ENCODE assay signal across 1 cellular context in the genomic region with DNA sequence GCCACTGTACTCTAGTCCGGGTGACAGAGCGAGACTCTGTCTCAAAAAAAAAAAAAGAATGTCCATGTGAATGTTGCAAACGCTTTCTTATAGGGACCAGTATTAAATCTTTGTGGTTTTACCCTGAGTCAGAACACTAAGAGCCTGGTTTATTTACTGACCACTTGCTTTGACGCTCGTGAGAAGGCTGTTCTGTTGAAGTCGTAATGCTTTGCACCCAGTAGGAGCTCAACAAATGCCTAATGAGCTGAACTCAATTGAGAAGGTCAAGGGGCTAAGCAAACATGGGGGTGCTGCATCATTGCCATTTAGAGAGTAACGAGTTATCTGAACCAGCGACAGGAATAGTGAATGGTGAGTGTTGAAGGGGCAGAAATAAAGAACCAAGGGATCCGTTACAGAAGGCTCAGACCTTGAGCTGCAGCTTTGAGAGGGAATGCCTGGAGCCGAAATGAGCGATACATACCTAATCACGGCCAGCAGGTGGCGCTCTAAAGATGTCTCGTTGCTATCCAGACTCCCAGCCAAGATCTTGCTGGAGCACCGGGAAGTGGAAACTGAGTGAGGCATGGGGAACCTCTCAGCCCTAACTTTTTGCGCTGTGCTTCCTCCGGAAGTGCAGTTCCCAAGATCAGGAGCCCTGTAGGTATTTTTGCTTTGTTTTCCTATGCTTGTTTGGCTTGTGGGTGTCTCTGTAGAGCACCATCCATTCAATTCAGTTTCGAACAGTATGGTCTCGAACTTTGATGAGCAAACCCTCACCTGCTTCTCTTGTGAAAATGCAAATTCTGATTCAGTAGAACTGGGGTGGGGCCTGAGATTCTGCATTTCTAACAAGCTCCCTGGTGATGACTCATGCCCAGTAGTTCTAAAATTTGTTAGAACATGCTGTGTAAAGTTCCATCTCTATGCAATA.
TF ChIP-seq lines count a peak whose summit lies in the region.

No MANE protein-coding gene starts in this region.

TF ChIP-seq in HepG2, 621 proteins besides CTCF, POLR2A, EP300 and RAD21 (continued from another document and continues in another):
- TF ChIP-seq, protein P1, sequence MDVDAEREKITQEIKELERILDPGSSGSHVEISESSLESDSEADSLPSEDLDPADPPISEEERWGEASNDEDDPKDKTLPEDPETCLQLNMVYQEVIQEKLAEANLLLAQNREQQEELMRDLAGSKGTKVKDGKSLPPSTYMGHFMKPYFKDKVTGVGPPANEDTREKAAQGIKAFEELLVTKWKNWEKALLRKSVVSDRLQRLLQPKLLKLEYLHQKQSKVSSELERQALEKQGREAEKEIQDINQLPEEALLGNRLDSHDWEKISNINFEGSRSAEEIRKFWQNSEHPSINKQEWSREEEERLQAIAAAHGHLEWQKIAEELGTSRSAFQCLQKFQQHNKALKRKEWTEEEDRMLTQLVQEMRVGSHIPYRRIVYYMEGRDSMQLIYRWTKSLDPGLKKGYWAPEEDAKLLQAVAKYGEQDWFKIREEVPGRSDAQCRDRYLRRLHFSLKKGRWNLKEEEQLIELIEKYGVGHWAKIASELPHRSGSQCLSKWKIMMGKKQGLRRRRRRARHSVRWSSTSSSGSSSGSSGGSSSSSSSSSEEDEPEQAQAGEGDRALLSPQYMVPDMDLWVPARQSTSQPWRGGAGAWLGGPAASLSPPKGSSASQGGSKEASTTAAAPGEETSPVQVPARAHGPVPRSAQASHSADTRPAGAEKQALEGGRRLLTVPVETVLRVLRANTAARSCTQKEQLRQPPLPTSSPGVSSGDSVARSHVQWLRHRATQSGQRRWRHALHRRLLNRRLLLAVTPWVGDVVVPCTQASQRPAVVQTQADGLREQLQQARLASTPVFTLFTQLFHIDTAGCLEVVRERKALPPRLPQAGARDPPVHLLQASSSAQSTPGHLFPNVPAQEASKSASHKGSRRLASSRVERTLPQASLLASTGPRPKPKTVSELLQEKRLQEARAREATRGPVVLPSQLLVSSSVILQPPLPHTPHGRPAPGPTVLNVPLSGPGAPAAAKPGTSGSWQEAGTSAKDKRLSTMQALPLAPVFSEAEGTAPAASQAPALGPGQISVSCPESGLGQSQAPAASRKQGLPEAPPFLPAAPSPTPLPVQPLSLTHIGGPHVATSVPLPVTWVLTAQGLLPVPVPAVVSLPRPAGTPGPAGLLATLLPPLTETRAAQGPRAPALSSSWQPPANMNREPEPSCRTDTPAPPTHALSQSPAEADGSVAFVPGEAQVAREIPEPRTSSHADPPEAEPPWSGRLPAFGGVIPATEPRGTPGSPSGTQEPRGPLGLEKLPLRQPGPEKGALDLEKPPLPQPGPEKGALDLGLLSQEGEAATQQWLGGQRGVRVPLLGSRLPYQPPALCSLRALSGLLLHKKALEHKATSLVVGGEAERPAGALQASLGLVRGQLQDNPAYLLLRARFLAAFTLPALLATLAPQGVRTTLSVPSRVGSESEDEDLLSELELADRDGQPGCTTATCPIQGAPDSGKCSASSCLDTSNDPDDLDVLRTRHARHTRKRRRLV (CRISPR knock-in tag; IDR thresholded peaks at IDR 0.05) = no peak
- TF ChIP-seq, protein P2, sequence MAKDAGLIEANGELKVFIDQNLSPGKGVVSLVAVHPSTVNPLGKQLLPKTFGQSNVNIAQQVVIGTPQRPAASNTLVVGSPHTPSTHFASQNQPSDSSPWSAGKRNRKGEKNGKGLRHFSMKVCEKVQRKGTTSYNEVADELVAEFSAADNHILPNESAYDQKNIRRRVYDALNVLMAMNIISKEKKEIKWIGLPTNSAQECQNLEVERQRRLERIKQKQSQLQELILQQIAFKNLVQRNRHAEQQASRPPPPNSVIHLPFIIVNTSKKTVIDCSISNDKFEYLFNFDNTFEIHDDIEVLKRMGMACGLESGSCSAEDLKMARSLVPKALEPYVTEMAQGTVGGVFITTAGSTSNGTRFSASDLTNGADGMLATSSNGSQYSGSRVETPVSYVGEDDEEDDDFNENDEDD (CRISPR knock-in tag; IDR thresholded peaks at IDR 0.05; ENCODE audit: borderline replicate concordance) = no peak
- no peak for TF ChIP-seq MTA1 (CRISPR knock-in tag; IDR thresholded peaks at IDR 0.05; ENCODE audit: borderline replicate concordance)
- TF ChIP-seq ZSCAN29 (CRISPR knock-in tag; conservative IDR thresholded peaks at IDR 0.05) = no peak
- TF ChIP-seq, protein P3, sequence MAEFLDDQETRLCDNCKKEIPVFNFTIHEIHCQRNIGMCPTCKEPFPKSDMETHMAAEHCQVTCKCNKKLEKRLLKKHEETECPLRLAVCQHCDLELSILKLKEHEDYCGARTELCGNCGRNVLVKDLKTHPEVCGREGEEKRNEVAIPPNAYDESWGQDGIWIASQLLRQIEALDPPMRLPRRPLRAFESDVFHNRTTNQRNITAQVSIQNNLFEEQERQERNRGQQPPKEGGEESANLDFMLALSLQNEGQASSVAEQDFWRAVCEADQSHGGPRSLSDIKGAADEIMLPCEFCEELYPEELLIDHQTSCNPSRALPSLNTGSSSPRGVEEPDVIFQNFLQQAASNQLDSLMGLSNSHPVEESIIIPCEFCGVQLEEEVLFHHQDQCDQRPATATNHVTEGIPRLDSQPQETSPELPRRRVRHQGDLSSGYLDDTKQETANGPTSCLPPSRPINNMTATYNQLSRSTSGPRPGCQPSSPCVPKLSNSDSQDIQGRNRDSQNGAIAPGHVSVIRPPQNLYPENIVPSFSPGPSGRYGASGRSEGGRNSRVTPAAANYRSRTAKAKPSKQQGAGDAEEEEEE (CRISPR knock-in tag; IDR thresholded peaks at IDR 0.05; ENCODE audit: borderline replicate concordance) = peak; percentile 62; the same call in 1 of the 2 replicates
- TF ChIP-seq, protein P4, sequence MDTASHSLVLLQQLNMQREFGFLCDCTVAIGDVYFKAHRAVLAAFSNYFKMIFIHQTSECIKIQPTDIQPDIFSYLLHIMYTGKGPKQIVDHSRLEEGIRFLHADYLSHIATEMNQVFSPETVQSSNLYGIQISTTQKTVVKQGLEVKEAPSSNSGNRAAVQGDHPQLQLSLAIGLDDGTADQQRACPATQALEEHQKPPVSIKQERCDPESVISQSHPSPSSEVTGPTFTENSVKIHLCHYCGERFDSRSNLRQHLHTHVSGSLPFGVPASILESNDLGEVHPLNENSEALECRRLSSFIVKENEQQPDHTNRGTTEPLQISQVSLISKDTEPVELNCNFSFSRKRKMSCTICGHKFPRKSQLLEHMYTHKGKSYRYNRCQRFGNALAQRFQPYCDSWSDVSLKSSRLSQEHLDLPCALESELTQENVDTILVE (CRISPR knock-in tag; IDR thresholded peaks at IDR 0.05) = peak; percentile 70; the same call in 1 of the 2 replicates
- TF ChIP-seq, protein P5, sequence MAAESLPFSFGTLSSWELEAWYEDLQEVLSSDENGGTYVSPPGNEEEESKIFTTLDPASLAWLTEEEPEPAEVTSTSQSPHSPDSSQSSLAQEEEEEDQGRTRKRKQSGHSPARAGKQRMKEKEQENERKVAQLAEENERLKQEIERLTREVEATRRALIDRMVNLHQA (CRISPR knock-in tag; IDR thresholded peaks at IDR 0.05) = no peak
- no peak for TF ChIP-seq ZNF83 (CRISPR knock-in tag; IDR thresholded peaks at IDR 0.05; ENCODE audit: borderline replicate concordance)
- TF ChIP-seq, protein P6, sequence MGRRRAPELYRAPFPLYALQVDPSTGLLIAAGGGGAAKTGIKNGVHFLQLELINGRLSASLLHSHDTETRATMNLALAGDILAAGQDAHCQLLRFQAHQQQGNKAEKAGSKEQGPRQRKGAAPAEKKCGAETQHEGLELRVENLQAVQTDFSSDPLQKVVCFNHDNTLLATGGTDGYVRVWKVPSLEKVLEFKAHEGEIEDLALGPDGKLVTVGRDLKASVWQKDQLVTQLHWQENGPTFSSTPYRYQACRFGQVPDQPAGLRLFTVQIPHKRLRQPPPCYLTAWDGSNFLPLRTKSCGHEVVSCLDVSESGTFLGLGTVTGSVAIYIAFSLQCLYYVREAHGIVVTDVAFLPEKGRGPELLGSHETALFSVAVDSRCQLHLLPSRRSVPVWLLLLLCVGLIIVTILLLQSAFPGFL (CRISPR knock-in tag; IDR thresholded peaks at IDR 0.05) = no peak
- TF ChIP-seq ZNF883 (CRISPR knock-in tag; IDR thresholded peaks at IDR 0.05; ENCODE audit: not compliant biosample characterization) = no peak
- no peak for TF ChIP-seq ZNF550 (CRISPR knock-in tag; IDR thresholded peaks at IDR 0.05; ENCODE audit: borderline replicate concordance)
- no peak for TF ChIP-seq SP2 (CRISPR knock-in tag; IDR thresholded peaks at IDR 0.05)
- TF ChIP-seq ZFY (CRISPR knock-in tag; IDR thresholded peaks at IDR 0.05) = no peak; the same call in 1 of the 2 replicates
- no peak for TF ChIP-seq ARHGAP35 (CRISPR knock-in tag; IDR thresholded peaks at IDR 0.05; ENCODE audit: borderline replicate concordance)
- TF ChIP-seq ZNF720 (CRISPR knock-in tag; IDR thresholded peaks at IDR 0.05) = no peak
- no peak for TF ChIP-seq PRPF4 (IDR thresholded peaks at IDR 0.05; ENCODE audit: low read depth, low read length, poor library complexity, severe bottlenecking)
- no peak for TF ChIP-seq ZNF367 (CRISPR knock-in tag; IDR thresholded peaks at IDR 0.05; ENCODE audit: borderline replicate concordance)
- 0 out of 2 replicates have a peak, but pooled peaks have one; percentile 43 for TF ChIP-seq HMG20A (CRISPR knock-in tag; IDR thresholded peaks at IDR 0.05; ENCODE audit: borderline replicate concordance)
- TF ChIP-seq, protein P7, sequence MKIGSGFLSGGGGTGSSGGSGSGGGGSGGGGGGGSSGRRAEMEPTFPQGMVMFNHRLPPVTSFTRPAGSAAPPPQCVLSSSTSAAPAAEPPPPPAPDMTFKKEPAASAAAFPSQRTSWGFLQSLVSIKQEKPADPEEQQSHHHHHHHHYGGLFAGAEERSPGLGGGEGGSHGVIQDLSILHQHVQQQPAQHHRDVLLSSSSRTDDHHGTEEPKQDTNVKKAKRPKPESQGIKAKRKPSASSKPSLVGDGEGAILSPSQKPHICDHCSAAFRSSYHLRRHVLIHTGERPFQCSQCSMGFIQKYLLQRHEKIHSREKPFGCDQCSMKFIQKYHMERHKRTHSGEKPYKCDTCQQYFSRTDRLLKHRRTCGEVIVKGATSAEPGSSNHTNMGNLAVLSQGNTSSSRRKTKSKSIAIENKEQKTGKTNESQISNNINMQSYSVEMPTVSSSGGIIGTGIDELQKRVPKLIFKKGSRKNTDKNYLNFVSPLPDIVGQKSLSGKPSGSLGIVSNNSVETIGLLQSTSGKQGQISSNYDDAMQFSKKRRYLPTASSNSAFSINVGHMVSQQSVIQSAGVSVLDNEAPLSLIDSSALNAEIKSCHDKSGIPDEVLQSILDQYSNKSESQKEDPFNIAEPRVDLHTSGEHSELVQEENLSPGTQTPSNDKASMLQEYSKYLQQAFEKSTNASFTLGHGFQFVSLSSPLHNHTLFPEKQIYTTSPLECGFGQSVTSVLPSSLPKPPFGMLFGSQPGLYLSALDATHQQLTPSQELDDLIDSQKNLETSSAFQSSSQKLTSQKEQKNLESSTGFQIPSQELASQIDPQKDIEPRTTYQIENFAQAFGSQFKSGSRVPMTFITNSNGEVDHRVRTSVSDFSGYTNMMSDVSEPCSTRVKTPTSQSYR (CRISPR knock-in tag; IDR thresholded peaks at IDR 0.05; ENCODE audit: borderline replicate concordance) = no peak
- TF ChIP-seq, protein P8, sequence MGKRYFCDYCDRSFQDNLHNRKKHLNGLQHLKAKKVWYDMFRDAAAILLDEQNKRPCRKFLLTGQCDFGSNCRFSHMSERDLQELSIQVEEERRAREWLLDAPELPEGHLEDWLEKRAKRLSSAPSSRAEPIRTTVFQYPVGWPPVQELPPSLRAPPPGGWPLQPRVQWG (CRISPR knock-in tag; IDR thresholded peaks at IDR 0.05; ENCODE audit: borderline replicate concordance, low read depth) = no peak
- peak; percentile 30; the same call in 1 of the 2 replicates for TF ChIP-seq MIER3 (CRISPR knock-in tag; IDR thresholded peaks at IDR 0.05; ENCODE audit: borderline replicate concordance)
- TF ChIP-seq ZNF451 (CRISPR knock-in tag; IDR thresholded peaks at IDR 0.05) = no peak
- no peak for TF ChIP-seq ZNF460 (CRISPR knock-in tag; IDR thresholded peaks at IDR 0.05; ENCODE audit: borderline replicate concordance)
- no peak for TF ChIP-seq ZNF446 (CRISPR knock-in tag; IDR thresholded peaks at IDR 0.05)
- TF ChIP-seq ZNF792 (CRISPR knock-in tag; IDR thresholded peaks at IDR 0.05) = no peak
- TF ChIP-seq TEAD3 (CRISPR knock-in tag; optimal IDR thresholded peaks at IDR 0.05; ENCODE audit: borderline replicate concordance) = peak; percentile 88
- no peak for TF ChIP-seq ZNF530 (CRISPR knock-in tag; IDR thresholded peaks at IDR 0.05; ENCODE audit: low read depth)
- TF ChIP-seq ZFX (CRISPR knock-in tag; IDR thresholded peaks at IDR 0.05; ENCODE audit: low read depth) = no peak
- no peak for TF ChIP-seq CHD4 (IDR thresholded peaks at IDR 0.05; ENCODE audit: borderline replicate concordance, low read length)
- TF ChIP-seq, protein P9, sequence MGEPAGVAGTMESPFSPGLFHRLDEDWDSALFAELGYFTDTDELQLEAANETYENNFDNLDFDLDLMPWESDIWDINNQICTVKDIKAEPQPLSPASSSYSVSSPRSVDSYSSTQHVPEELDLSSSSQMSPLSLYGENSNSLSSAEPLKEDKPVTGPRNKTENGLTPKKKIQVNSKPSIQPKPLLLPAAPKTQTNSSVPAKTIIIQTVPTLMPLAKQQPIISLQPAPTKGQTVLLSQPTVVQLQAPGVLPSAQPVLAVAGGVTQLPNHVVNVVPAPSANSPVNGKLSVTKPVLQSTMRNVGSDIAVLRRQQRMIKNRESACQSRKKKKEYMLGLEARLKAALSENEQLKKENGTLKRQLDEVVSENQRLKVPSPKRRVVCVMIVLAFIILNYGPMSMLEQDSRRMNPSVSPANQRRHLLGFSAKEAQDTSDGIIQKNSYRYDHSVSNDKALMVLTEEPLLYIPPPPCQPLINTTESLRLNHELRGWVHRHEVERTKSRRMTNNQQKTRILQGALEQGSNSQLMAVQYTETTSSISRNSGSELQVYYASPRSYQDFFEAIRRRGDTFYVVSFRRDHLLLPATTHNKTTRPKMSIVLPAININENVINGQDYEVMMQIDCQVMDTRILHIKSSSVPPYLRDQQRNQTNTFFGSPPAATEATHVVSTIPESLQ (CRISPR knock-in tag; conservative IDR thresholded peaks at IDR 0.05) = no peak
- TF ChIP-seq ZNF777 (CRISPR knock-in tag; IDR thresholded peaks at IDR 0.05) = no peak
- TF ChIP-seq, protein P10, sequence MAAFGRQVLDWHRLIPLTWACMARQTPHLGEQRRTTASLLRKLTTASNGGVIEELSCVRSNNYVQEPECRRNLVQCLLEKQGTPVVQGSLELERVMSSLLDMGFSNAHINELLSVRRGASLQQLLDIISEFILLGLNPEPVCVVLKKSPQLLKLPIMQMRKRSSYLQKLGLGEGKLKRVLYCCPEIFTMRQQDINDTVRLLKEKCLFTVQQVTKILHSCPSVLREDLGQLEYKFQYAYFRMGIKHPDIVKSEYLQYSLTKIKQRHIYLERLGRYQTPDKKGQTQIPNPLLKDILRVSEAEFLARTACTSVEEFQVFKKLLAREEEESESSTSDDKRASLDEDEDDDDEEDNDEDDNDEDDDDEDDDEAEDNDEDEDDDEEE (CRISPR knock-in tag; IDR thresholded peaks at IDR 0.05) = no peak
- TF ChIP-seq TBL1XR1 (IDR thresholded peaks at IDR 0.05; ENCODE audit: borderline replicate concordance, low read length, partially characterized antibody) = no peak
- TF ChIP-seq, protein P11, sequence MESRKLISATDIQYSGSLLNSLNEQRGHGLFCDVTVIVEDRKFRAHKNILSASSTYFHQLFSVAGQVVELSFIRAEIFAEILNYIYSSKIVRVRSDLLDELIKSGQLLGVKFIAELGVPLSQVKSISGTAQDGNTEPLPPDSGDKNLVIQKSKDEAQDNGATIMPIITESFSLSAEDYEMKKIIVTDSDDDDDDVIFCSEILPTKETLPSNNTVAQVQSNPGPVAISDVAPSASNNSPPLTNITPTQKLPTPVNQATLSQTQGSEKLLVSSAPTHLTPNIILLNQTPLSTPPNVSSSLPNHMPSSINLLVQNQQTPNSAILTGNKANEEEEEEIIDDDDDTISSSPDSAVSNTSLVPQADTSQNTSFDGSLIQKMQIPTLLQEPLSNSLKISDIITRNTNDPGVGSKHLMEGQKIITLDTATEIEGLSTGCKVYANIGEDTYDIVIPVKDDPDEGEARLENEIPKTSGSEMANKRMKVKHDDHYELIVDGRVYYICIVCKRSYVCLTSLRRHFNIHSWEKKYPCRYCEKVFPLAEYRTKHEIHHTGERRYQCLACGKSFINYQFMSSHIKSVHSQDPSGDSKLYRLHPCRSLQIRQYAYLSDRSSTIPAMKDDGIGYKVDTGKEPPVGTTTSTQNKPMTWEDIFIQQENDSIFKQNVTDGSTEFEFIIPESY (CRISPR knock-in tag; IDR thresholded peaks at IDR 0.05) = no peak
